ENCODE assay signal across 15 cellular contexts in the genomic region with DNA sequence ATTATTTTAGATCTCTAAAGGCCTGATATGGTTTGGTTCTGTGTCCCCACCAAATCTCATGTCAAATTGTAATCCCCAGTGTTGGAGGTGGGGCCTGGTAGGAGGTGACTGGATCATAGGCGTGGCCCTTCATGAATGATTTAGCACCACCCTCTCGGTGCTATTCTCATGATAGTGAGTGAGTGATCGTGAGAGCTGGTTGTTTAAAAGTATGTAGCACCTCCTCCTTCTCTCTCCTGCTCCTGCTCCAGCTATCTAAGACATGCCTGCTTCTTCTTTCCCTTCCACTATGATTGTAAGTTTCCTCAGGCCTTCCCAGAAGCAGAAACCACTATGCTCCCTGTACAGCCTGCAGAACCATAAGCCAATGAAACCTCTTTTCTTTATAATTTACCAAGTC.
"Had no signal": no experiment of that assay in that cellular context is flagged by ENCODE, and none has a peak within 500 bp of the region (broad histone marks: within the 10 kb centered on the region; RNA-seq: fewer than 3 reads in every experiment).

No MANE protein-coding gene starts in this region.

- DNase-seq: activated CD4-positive, alpha-beta T cell treated with anti-CD3 and anti-CD28 coated beads, Interleukin-2, amount 50 U/mL, for 4 hours; activated CD4-positive, CD25-positive, alpha-beta regulatory T cell treated with anti-CD3 and anti-CD28 coated beads, Interleukin-2, amount 50 U/mL, for 72 hours; activated effector memory CD4-positive, alpha-beta T cell treated with Interleukin-2 at 50 U/mL for 16 hours; activated T-cell treated with anti-CD3 and anti-CD28 coated beads, Interleukin-2, amount 50 U/mL, for 24 hours; amniotic stem cell; body of pancreas; esophagus squamous epithelium; foreskin melanocyte; heart right ventricle; left ventricle myocardium superior; mesenchymal stem cell; nephron progenitor cell; stimulated activated CD4-positive, alpha-beta T cell treated with anti-CD3 and anti-CD28 coated beads, Interleukin-2, amount 100 ng/mL, for 48 hours; stimulated activated naive CD8-positive, alpha-beta T cell treated with anti-CD3 and anti-CD28 coated beads, Interleukin-15, Interleukin-2, amounts not matched to agents 100 U/mL and 50 U/mL, for 24 hours had no signal

- H3K27me3 ChIP-seq: body of pancreas, esophagus squamous epithelium, heart right ventricle had no signal

- H3K4me3 ChIP-seq: body of pancreas, esophagus squamous epithelium, heart right ventricle had no signal

- FAIRE-seq: keratinocyte had no signal

- H3K4me1 ChIP-seq: body of pancreas had no signal

- H3K27ac ChIP-seq: body of pancreas, esophagus squamous epithelium, heart right ventricle had no signal

- H3K36me3 ChIP-seq: esophagus squamous epithelium, heart right ventricle had no signal

- H3K9me3 ChIP-seq: body of pancreas, esophagus squamous epithelium, heart right ventricle had no signal

- ATAC-seq: body of pancreas; heart right ventricle; left ventricle myocardium superior; stimulated activated naive CD8-positive, alpha-beta T cell treated with anti-CD3 and anti-CD28 coated beads, Interleukin-15, Interleukin-2, amounts not matched to agents 100 U/mL and 50 U/mL, for 24 hours had no signal
